Comparison of ENCODE assay signal across 12 cellular contexts in genomic region chr4:118760092-118760491, GRCh38.
DNase-seq lines count a peak whose midpoint lies in the region; ATAC-seq lines count a peak whose summit lies in the region.
"Had no signal": no experiment of that assay in that cellular context is flagged by ENCODE, and none has a peak within 500 bp of the region (broad histone marks: within the 10 kb centered on the region; RNA-seq: fewer than 3 reads in every experiment).

No MANE protein-coding gene starts in this region.

- H3K27ac ChIP-seq in rectal smooth muscle tissue (ENCODE audit: low read depth, low read length): peak overlapping the region; percentile 83
- H3K27ac ChIP-seq: VCaP had no signal

- intact Hi-C loops in activated T-helper 1 cell treated with anti-CD3 and anti-CD28 coated beads, Interleukin-12 subunit alpha, Interleukin-12 subunit beta, Interleukin-2, Interleukin-4 antibody, amounts not matched to agents 30 ng/mL and 10 ng/mL and 1 ng/mL, durations not matched to agents 14 hours and 24 hours and 36 hours (cut with micrococcal nuclease): no loop called here

- H3K36me3 ChIP-seq in rectal smooth muscle tissue (ENCODE audit: control insufficient read depth, insufficient read depth, low read length): no peaks in the 10 kb centered on the region

- H3K9me3 Mint-ChIP-seq in activated T-helper 1 cell treated with anti-CD3 and anti-CD28 coated beads, Interleukin-12 subunit alpha, Interleukin-12 subunit beta, Interleukin-2, Interleukin-4 antibody, amounts not matched to agents 30 ng/mL and 10 ng/mL and 1 ng/mL, durations not matched to agents 14 hours and 24 hours and 36 hours: no peaks in the 10 kb centered on the region
- H3K9me3 Mint-ChIP-seq: activated naive CD4-positive, alpha-beta T cell treated with anti-CD3 and anti-CD28 coated beads, Interleukin-2, amount 50 U/mL, for 72 hours; GM23338 had no signal

- no peak overlapping the region for H3K9ac ChIP-seq in rectal smooth muscle tissue (ENCODE audit: low read length)

- peaks cover 15% of the 10 kb centered on the region for H3K4me1 Mint-ChIP-seq in activated T-helper 1 cell treated with anti-CD3 and anti-CD28 coated beads, Interleukin-12 subunit alpha, Interleukin-12 subunit beta, Interleukin-2, Interleukin-4 antibody, amounts not matched to agents 30 ng/mL and 10 ng/mL and 1 ng/mL, durations not matched to agents 14 hours and 24 hours and 36 hours (ENCODE audit: low read depth)

- H3K36me3 Mint-ChIP-seq in activated T-helper 1 cell treated with anti-CD3 and anti-CD28 coated beads, Interleukin-12 subunit alpha, Interleukin-12 subunit beta, Interleukin-2, Interleukin-4 antibody, amounts not matched to agents 30 ng/mL and 10 ng/mL and 1 ng/mL, durations not matched to agents 14 hours and 24 hours and 36 hours (ENCODE audit: low read depth): peaks cover 41% of the 10 kb centered on the region

- H3K27me3 ChIP-seq in rectal smooth muscle tissue (ENCODE audit: control insufficient read depth, insufficient read depth, low read length): no peaks in the 10 kb centered on the region
- H3K27me3 ChIP-seq: MG63 had no signal

- H3K4me3 Mint-ChIP-seq in activated T-helper 1 cell treated with anti-CD3 and anti-CD28 coated beads, Interleukin-12 subunit alpha, Interleukin-12 subunit beta, Interleukin-2, Interleukin-4 antibody, amounts not matched to agents 30 ng/mL and 10 ng/mL and 1 ng/mL, durations not matched to agents 14 hours and 24 hours and 36 hours: no peak overlapping the region
- H3K4me3 Mint-ChIP-seq: GM23338 had no signal

- no peak overlapping the region for H3K27ac Mint-ChIP-seq in activated T-helper 1 cell treated with anti-CD3 and anti-CD28 coated beads, Interleukin-12 subunit alpha, Interleukin-12 subunit beta, Interleukin-2, Interleukin-4 antibody, amounts not matched to agents 30 ng/mL and 10 ng/mL and 1 ng/mL, durations not matched to agents 14 hours and 24 hours and 36 hours
- H3K27ac Mint-ChIP-seq: activated naive CD4-positive, alpha-beta T cell treated with anti-CD3 and anti-CD28 coated beads, Interleukin-2, amount 50 U/mL, for 72 hours; GM23338 had no signal

- no peak for DNase-seq in activated CD4-positive, alpha-beta T cell treated with anti-CD3 and anti-CD28 coated beads, Interleukin-2, amount 50 U/mL, for 4 hours
- DNase-seq in midbrain (lab: John Stamatoyannopoulos, UW): no peak
- DNase-seq in activated T-helper 1 cell treated with anti-CD3 and anti-CD28 coated beads, Interleukin-12 subunit alpha, Interleukin-12 subunit beta, Interleukin-2, Interleukin-4 antibody, amounts not matched to agents 30 ng/mL and 10 ng/mL and 1 ng/mL, durations not matched to agents 14 hours and 24 hours and 36 hours (ENCODE audit: low spot score): no peak
- no peak for DNase-seq in effector CD8-positive, alpha-beta T cell (lab: John Stamatoyannopoulos, UW)
- DNase-seq: MG63 had no signal

- ATAC-seq in GM18909 (IDR thresholded peaks at IDR 0.05; ENCODE audit: poor library complexity, unreplicated experiment) (peak; percentile 46), GM21825 (IDR thresholded peaks at IDR 0.05; ENCODE audit: unreplicated experiment) (peak; percentile 37), HG03354 (IDR thresholded peaks at IDR 0.05; ENCODE audit: poor library complexity, severe bottlenecking, unreplicated experiment) (peak; percentile 69)
- ATAC-seq: activated naive CD4-positive, alpha-beta T cell treated with anti-CD3 and anti-CD28 coated beads, Interleukin-2, amount 50 U/mL, for 72 hours; GM23338 had no signal

- peaks cover 53% of the 10 kb centered on the region for H3K4me1 ChIP-seq in rectal smooth muscle tissue (ENCODE audit: control insufficient read depth, insufficient read depth, low read length)

- no peak overlapping the region for H3K4me3 ChIP-seq in rectal smooth muscle tissue (ENCODE audit: low read length)
- H3K4me3 ChIP-seq: GM23338, MG63 had no signal

- no peaks in the 10 kb centered on the region for H3K27me3 Mint-ChIP-seq in activated T-helper 1 cell treated with anti-CD3 and anti-CD28 coated beads, Interleukin-12 subunit alpha, Interleukin-12 subunit beta, Interleukin-2, Interleukin-4 antibody, amounts not matched to agents 30 ng/mL and 10 ng/mL and 1 ng/mL, durations not matched to agents 14 hours and 24 hours and 36 hours (ENCODE audit: insufficient read depth)
